In the genomic region with DNA sequence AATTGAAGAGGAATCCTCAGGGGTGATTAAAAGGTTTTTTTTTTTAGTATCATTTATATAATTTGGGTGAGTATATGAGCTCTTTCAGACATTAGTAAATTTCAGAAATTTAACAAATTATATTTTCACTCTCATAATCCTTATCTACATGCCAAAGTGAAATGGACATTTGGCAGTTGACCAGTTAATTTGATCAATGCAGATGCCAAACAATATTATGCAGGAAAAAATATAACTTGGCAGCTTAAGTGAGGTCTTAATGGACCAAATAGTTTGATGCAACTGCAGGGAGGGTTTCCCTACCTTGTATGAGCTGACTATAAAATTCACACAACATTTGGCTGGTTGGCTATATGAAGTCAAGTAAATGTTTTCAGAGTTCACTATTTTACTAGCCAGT, we compare ENCODE assay signal across 25 cellular contexts.
"Had no signal": no experiment of that assay in that cellular context is flagged by ENCODE, and none has a peak within 500 bp of the region (broad histone marks: within the 10 kb centered on the region; RNA-seq: fewer than 3 reads in every experiment).

No MANE protein-coding gene starts in this region.

- H3K27ac Mint-ChIP-seq: dendritic cell treated with granulocyte-macrophage colony-stimulating factor and Interleukin-4, amounts not matched to agents 40 ng/mL and 50 ng/mL, for 4 days; effector memory CD8-positive, alpha-beta T cell; endodermal cell; mesothelial cell of epicardium had no signal

- H3K36me3 ChIP-seq: colonic mucosa, esophagus squamous epithelium, gastrocnemius medialis, heart right ventricle, left lung, lower lobe of right lung had no signal

- H3K4me3 Mint-ChIP-seq: dendritic cell treated with granulocyte-macrophage colony-stimulating factor and Interleukin-4, amounts not matched to agents 40 ng/mL and 50 ng/mL, for 4 days; effector memory CD8-positive, alpha-beta T cell; endodermal cell; mesothelial cell of epicardium; naive B cell had no signal

- H3K36me3 Mint-ChIP-seq: mesothelial cell of epicardium, naive B cell had no signal

- H3K27me3 ChIP-seq: colonic mucosa, esophagus squamous epithelium, gastrocnemius medialis, heart right ventricle, left lung had no signal

- DNase-seq: colonic mucosa; cortex of kidney; effector CD8-positive, alpha-beta T cell; effector memory CD8-positive, alpha-beta T cell; endodermal cell; erythroblast; esophagus squamous epithelium; foreskin fibroblast; foreskin melanocyte; gastrocnemius medialis; glutamatergic neuron; head of caudate nucleus; heart right ventricle; hippocampal formation; left cardiac atrium; left lung; left ventricle myocardium superior; lower lobe of right lung; mesenchymal stem cell; mucosa of descending colon; naive B cell had no signal

- H3K4me1 Mint-ChIP-seq: endodermal cell, mesothelial cell of epicardium, naive B cell had no signal

- H3K27ac ChIP-seq: colonic mucosa, epithelial cell of prostate, esophagus squamous epithelium, gastrocnemius medialis, heart right ventricle, left lung, lower lobe of right lung had no signal

- H3K4me3 ChIP-seq: colonic mucosa, esophagus squamous epithelium, gastrocnemius medialis, heart right ventricle, left lung, lower lobe of right lung, mucosa of descending colon had no signal

- H3K27me3 Mint-ChIP-seq: dendritic cell treated with granulocyte-macrophage colony-stimulating factor and Interleukin-4, amounts not matched to agents 40 ng/mL and 50 ng/mL, for 4 days; effector memory CD8-positive, alpha-beta T cell; naive B cell had no signal

- ATAC-seq: effector memory CD8-positive, alpha-beta T cell; esophagus mucosa; gastrocnemius medialis; heart right ventricle; left cardiac atrium; left lung; left ventricle myocardium superior; lower lobe of right lung; mucosa of descending colon had no signal

- H3K9me3 ChIP-seq: colonic mucosa, esophagus squamous epithelium, left lung, lower lobe of right lung, mucosa of descending colon had no signal

- H3K4me1 ChIP-seq: colonic mucosa, esophagus squamous epithelium, gastrocnemius medialis, heart right ventricle, left lung, lower lobe of right lung had no signal
